8 cellular contexts compared by ENCODE assay signal in the genomic region with DNA sequence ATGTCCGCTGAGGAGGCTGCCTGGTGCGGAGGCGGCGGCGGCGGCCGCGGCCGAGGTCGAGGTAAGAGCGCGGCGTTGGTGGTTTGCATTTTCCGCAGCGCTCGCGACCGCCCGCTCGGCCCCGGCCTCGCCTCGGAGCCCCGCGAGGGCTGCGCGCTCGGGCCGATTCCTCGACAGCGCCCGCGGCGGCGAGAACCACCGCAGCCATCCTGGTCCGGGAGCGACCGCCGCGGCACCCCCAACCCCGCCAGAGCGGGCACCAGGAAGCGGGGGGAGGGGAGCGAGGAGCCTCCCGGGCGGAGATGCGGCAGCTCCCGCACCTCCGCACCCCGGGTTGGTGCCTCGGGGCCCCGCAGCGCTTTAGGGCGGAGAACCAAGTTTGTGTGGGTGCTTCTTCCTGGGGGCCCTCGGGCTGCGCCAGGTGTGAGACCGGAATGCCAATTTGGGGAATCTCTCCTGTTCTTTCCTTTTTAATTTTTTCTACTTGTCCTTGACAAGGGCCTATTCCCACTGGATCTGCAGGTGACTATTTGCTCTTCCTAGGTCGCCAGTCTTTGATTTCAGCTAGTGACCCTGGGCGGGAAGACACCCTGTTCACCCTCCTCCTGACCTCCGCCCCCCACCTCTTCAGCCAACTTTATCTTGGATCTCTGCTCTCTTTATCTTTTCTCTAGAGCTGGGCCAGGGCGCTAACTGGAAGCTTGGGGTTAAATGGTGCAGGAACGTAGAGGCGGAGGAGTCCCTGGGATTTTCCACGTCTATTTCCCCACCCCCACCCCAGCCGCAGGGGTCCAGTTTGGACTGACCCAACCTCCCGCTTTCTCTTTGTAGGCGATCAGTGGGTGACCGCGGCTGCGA. TPM values are rescaled to one million over a fixed set of nuclear protein-coding genes. Genes with fewer than 3 reads are reported as not detected.
DNase-seq lines count a peak whose midpoint lies in the region; ATAC-seq lines count a peak whose summit lies in the region.

A gene with protein sequence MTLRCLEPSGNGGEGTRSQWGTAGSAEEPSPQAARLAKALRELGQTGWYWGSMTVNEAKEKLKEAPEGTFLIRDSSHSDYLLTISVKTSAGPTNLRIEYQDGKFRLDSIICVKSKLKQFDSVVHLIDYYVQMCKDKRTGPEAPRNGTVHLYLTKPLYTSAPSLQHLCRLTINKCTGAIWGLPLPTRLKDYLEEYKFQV (plus strand): TSS at position 822 of the 858 bp plus-strand sequence. CDS start 223 bp downstream, outside the sequence.

- H3K36me3 Mint-ChIP-seq in T-helper 17 cell (ENCODE audit: low read depth) = peaks cover 11% of the 10 kb centered on the region
- H3K36me3 Mint-ChIP-seq in central memory CD8-positive, alpha-beta T cell (ENCODE audit: insufficient read depth) = peaks cover 17% of the 10 kb centered on the region

- H3K27ac Mint-ChIP-seq in T-helper 17 cell = peak within 1 kb of the TSS; percentile 85
- H3K27ac Mint-ChIP-seq in central memory CD8-positive, alpha-beta T cell (ENCODE audit: low read depth) = peak within 1 kb of the TSS; percentile 85

- ATAC-seq in HG03280 (IDR thresholded peaks at IDR 0.05; ENCODE audit: unreplicated experiment) (peak; percentile 12), T-helper 17 cell (no peak), left colon (peak; percentile 7), HG03378 (IDR thresholded peaks at IDR 0.05; ENCODE audit: unreplicated experiment) (no peak), HG02759 (IDR thresholded peaks at IDR 0.05; ENCODE audit: unreplicated experiment) (no peak)
- ATAC-seq in central memory CD8-positive, alpha-beta T cell (replicated peaks; ENCODE audit: extremely low read depth, poor library complexity, severe bottlenecking) = no peak

- peak within 1 kb of the TSS; percentile 97 for H3K4me3 Mint-ChIP-seq in T-helper 17 cell
- peak within 1 kb of the TSS; percentile 96 for H3K4me3 Mint-ChIP-seq in central memory CD8-positive, alpha-beta T cell

- no peaks in the 10 kb centered on the region for H3K9me3 ChIP-seq in T-helper 17 cell (ENCODE audit: control insufficient read depth, low read length, poor library complexity, severe bottlenecking)

- intact Hi-C loops in left colon (cut with DNase I, micrococcal nuclease) = loop anchor here in 1 of 2 donors (5.0 to 10.0 kb wide), 2 partner anchors 103 to 170 kb away; a partner anchor contains a TSS

- H3K27me3 Mint-ChIP-seq in T-helper 17 cell = no peaks in the 10 kb centered on the region
- peaks cover 11% of the 10 kb centered on the region for H3K27me3 Mint-ChIP-seq in central memory CD8-positive, alpha-beta T cell

- peak; percentile 65 for DNase-seq in EH (ENCODE audit: low read depth)
- peak; percentile 8 to 29 (median 29) for DNase-seq in T-helper 17 cell
- no peak for DNase-seq in central memory CD8-positive, alpha-beta T cell (ENCODE audit: low spot score in 2 of 2)
- peak; percentile 59 to 74 for DNase-seq in left colon
- peak; percentile 43 for DNase-seq in stimulated activated CD4-positive, alpha-beta T cell treated with anti-CD3 and anti-CD28 coated beads, Interleukin-4, amount 100 ng/mL, for 1 hour

- peaks cover 40% of the 10 kb centered on the region for H3K4me1 Mint-ChIP-seq in T-helper 17 cell
- peaks cover 33% of the 10 kb centered on the region for H3K4me1 Mint-ChIP-seq in central memory CD8-positive, alpha-beta T cell

- H3K9me3 Mint-ChIP-seq in central memory CD8-positive, alpha-beta T cell = no peaks in the 10 kb centered on the region

RNA-seq across cellular contexts. Expression of the gene that starts here (rescaled TPM):
- total RNA-seq in T-helper 17 cell (10 to 100 TPM; 24.3 to 37.7 TPM), left colon (10 to 100 TPM; 19.5 to 27.9 TPM)

Comparison
In these comparisons a context has a peak if more than half of its experiments do, and no peak if none do; other contexts are left out.
1. DNase-seq: peak in EH (single experiment), T-helper 17 cell (3 of 3), left colon (2 of 2) and stimulated activated CD4-positive, alpha-beta T cell treated with anti-CD3 and anti-CD28 coated beads, Interleukin-4, amount 100 ng/mL, for 1 hour (single experiment); none in central memory CD8-positive, alpha-beta T cell (0 of 2).
2. ATAC-seq: peak in HG03280 (single experiment) and left colon (single experiment); none in T-helper 17 cell (single experiment), central memory CD8-positive, alpha-beta T cell (single experiment), HG03378 (single experiment) and HG02759 (single experiment).